ENCODE assay signal across 16 cellular contexts in genomic region chr1:155706101-155706619, GRCh38. TPM values are rescaled to one million over a fixed set of nuclear protein-coding genes. Genes with fewer than 3 reads are reported as not detected.
DNase-seq lines count a peak whose midpoint lies in the region; ATAC-seq, FAIRE-seq and TF ChIP-seq lines count a peak whose summit lies in the region.
"Had no signal": no experiment of that assay in that cellular context is flagged by ENCODE, and none has a peak within 500 bp of the region (broad histone marks: within the 10 kb centered on the region; RNA-seq: fewer than 3 reads in every experiment).

No MANE protein-coding gene starts in this region.

- H3K36me3 Mint-ChIP-seq in astrocyte (ENCODE audit: low read depth, unreplicated experiment) (no peaks in the 10 kb centered on the region), T-cell (peaks cover 2% of the 10 kb centered on the region)
- H3K36me3 Mint-ChIP-seq in activated naive CD8-positive, alpha-beta T cell treated with anti-CD3 and anti-CD28 coated beads for 36 hours, result peaks cover 18% of the 10 kb centered on the region

- H2AFZ ChIP-seq in HepG2 (ENCODE audit: low read length), result no peak overlapping the region
- no peak overlapping the region for H2AFZ ChIP-seq in astrocyte (ENCODE audit: low read depth, low read length)

- no peak for TF ChIP-seq CTCF in HepG2 (CRISPR knock-in tag; IDR thresholded peaks at IDR 0.05)
- TF ChIP-seq CTCF in right lobe of liver (IDR thresholded peaks at IDR 0.05), result no peak
- no peak for TF ChIP-seq CTCF in astrocyte (IDR thresholded peaks at IDR 0.05; ENCODE audit: insufficient read depth, low read depth, low read length)

- no peak for ATAC-seq in HepG2
- ATAC-seq in right lobe of liver, result no peak
- ATAC-seq in T-cell (replicated peaks in 1 of 4), result no peak
- ATAC-seq in GM19467 (IDR thresholded peaks at IDR 0.05; ENCODE audit: unreplicated experiment), result no peak
- ATAC-seq: activated CD4-positive, CD25-positive, alpha-beta regulatory T cell treated with anti-CD3 and anti-CD28 coated beads, Interleukin-2, amount 50 U/mL, for 24 hours; effector memory CD8-positive, alpha-beta T cell had no signal

- BruUV-seq in HepG2 (replicated peaks; lab: Mats Ljungman, UMichigan), result no TSS peak

- H3K27ac Mint-ChIP-seq in astrocyte (ENCODE audit: unreplicated experiment), result peak overlapping the region; percentile 8
- H3K27ac Mint-ChIP-seq in T-cell, result no peak overlapping the region
- no peak overlapping the region for H3K27ac Mint-ChIP-seq in activated naive CD8-positive, alpha-beta T cell treated with anti-CD3 and anti-CD28 coated beads for 36 hours

- no peak overlapping the region for H3K4me2 ChIP-seq in HepG2 (ENCODE audit: low read depth, low read length)
- H3K4me2 ChIP-seq in astrocyte (ENCODE audit: low read length), result no peak overlapping the region

- H3K27me3 ChIP-seq in HepG2 (ENCODE audit: control insufficient read depth in 1 of 2, insufficient read depth in 2 of 2, low read length in 2 of 2) (no peaks in the 10 kb centered on the region; a peak in 1 of 5 replicates), right lobe of liver (no peaks in the 10 kb centered on the region), astrocyte (ENCODE audit: insufficient read depth, low read length) (no peaks in the 10 kb centered on the region)
- H3K27me3 ChIP-seq: thyroid gland had no signal

- no peaks in the 10 kb centered on the region for H4K20me1 ChIP-seq in HepG2 (ENCODE audit: insufficient read depth, low read length)
- H4K20me1 ChIP-seq in astrocyte (ENCODE audit: insufficient read depth, low read length), result peaks cover 43% of the 10 kb centered on the region

- DNase-seq in HepG2 (ENCODE audit: low spot score) (no peak), right lobe of liver (no peak), astrocyte (ENCODE audit: low read depth) (peak; percentile 56), glomerular visceral epithelial cell (ENCODE audit: extremely low spot score) (peak; percentile 25), T-cell (no peak)
- no peak for DNase-seq in activated CD4-positive, alpha-beta T cell treated with anti-CD3 and anti-CD28 coated beads, Interleukin-2, amount 50 U/mL, for 4 hours
- no peak for DNase-seq in activated naive CD8-positive, alpha-beta T cell treated with anti-CD3 and anti-CD28 coated beads for 36 hours
- DNase-seq: amniotic stem cell; effector memory CD8-positive, alpha-beta T cell; hypothalamus; Kasumi-1; thyroid gland had no signal

- H3K79me2 ChIP-seq in HepG2 (ENCODE audit: insufficient read depth, low read length) (peaks cover 52% of the 10 kb centered on the region), astrocyte (ENCODE audit: insufficient read depth, low read length) (peaks cover 73% of the 10 kb centered on the region)

- no peaks in the 10 kb centered on the region for H3K4me1 ChIP-seq in HepG2 (ENCODE audit: insufficient read depth, low read length)
- no peaks in the 10 kb centered on the region for H3K4me1 ChIP-seq in right lobe of liver
- peaks cover 6% of the 10 kb centered on the region for H3K4me1 ChIP-seq in astrocyte (ENCODE audit: insufficient read depth, low read length)
- H3K4me1 ChIP-seq: thyroid gland had no signal

- in situ Hi-C loops in HepG2 (cut with HindIII; ENCODE audit: extremely low pct_ligation_motif_present, low pct_unique_long_range_greater_than_20kb), result no loop called here

- H3K4me1 Mint-ChIP-seq in astrocyte (ENCODE audit: low read depth, unreplicated experiment) (peaks cover 12% of the 10 kb centered on the region), T-cell (peaks cover 28 to 38% (median 36%) of the 10 kb centered on the region in 3 donors)
- H3K4me1 Mint-ChIP-seq in activated naive CD8-positive, alpha-beta T cell treated with anti-CD3 and anti-CD28 coated beads for 36 hours, result peaks cover 15% of the 10 kb centered on the region

- H3K27ac ChIP-seq in HepG2 (ENCODE audit: extremely low read length, insufficient read depth, low read length) (no peak overlapping the region), right lobe of liver (no peak overlapping the region), astrocyte (ENCODE audit: low read depth, low read length) (peak overlapping the region; percentile 44)
- H3K27ac ChIP-seq: thyroid gland had no signal

- H3K9me3 ChIP-seq in HepG2 (ENCODE audit: low read length) (no peaks in the 10 kb centered on the region), right lobe of liver (no peaks in the 10 kb centered on the region), astrocyte (ENCODE audit: insufficient read depth, low read depth, low read length) (no peaks in the 10 kb centered on the region)
- H3K9me3 ChIP-seq: thyroid gland had no signal

- H3K36me3 ChIP-seq in HepG2 (replicated peaks in 1 of 2; ENCODE audit: control insufficient read depth in 1 of 2, insufficient read depth in 2 of 2, low read length in 2 of 2), result 0 out of 5 replicates have a peak, but pooled peaks cover 1 to 4% of the 10 kb centered on the region in 2 experiments
- H3K36me3 ChIP-seq in right lobe of liver, result peaks cover 0 to 5% (median 0%) of the 10 kb centered on the region in 4 donors
- H3K36me3 ChIP-seq in astrocyte (ENCODE audit: insufficient read depth, low read length), result no peaks in the 10 kb centered on the region
- H3K36me3 ChIP-seq: thyroid gland had no signal

- POLR2A ChIA-PET in HepG2 (lab: Yijun Ruan, JAX), result no interaction called here
- POLR2A ChIA-PET in T-cell (lab: Charles Lee), result no interaction called here

- no peaks in the 10 kb centered on the region for H3K9me3 Mint-ChIP-seq in astrocyte (ENCODE audit: unreplicated experiment)
- no peaks in the 10 kb centered on the region for H3K9me3 Mint-ChIP-seq in T-cell
- H3K9me3 Mint-ChIP-seq in activated naive CD8-positive, alpha-beta T cell treated with anti-CD3 and anti-CD28 coated beads for 36 hours, result no peaks in the 10 kb centered on the region
- H3K9me3 Mint-ChIP-seq: effector memory CD8-positive, alpha-beta T cell had no signal

- TF ChIP-seq POLR2A in HepG2 (IDR thresholded peaks at IDR 0.05; ENCODE audit: insufficient read depth in 1 of 2, low read depth in 2 of 2, low read length in 2 of 2), result no peak
- TF ChIP-seq POLR2A in right lobe of liver (IDR thresholded peaks at IDR 0.05), result no peak

- TF ChIP-seq EP300 in HepG2 (IDR thresholded peaks at IDR 0.05; ENCODE audit: low read depth in 2 of 2, low read length in 2 of 2) (no peak), HepG2 (CRISPR knock-in tag; IDR thresholded peaks at IDR 0.05; ENCODE audit: borderline replicate concordance) (no peak)

- H3K27me3 Mint-ChIP-seq in astrocyte (ENCODE audit: low read depth, unreplicated experiment), result no peaks in the 10 kb centered on the region
- H3K27me3 Mint-ChIP-seq in T-cell, result no peaks in the 10 kb centered on the region
- no peaks in the 10 kb centered on the region for H3K27me3 Mint-ChIP-seq in activated naive CD8-positive, alpha-beta T cell treated with anti-CD3 and anti-CD28 coated beads for 36 hours
- H3K27me3 Mint-ChIP-seq: effector memory CD8-positive, alpha-beta T cell had no signal

- intact Hi-C loops in HepG2 (cut with micrococcal nuclease; ENCODE audit: unreplicated experiment) (no loop called here), right lobe of liver (cut with DNase I) (no loop called here)

- no peak overlapping the region for H3K4me3 ChIP-seq in HepG2 (replicated peaks in 1 of 3; ENCODE audit: insufficient read depth in 1 of 3, low read depth in 2 of 3, low read length in 3 of 3)
- no peak overlapping the region for H3K4me3 ChIP-seq in right lobe of liver
- H3K4me3 ChIP-seq in astrocyte (ENCODE audit: insufficient read depth, low read depth, low read length), result no peak overlapping the region
- H3K4me3 ChIP-seq: thyroid gland had no signal

- peak overlapping the region; percentile 27 for H3K4me3 Mint-ChIP-seq in astrocyte (ENCODE audit: unreplicated experiment)
- H3K4me3 Mint-ChIP-seq in T-cell, result no peak overlapping the region
- H3K4me3 Mint-ChIP-seq in activated naive CD8-positive, alpha-beta T cell treated with anti-CD3 and anti-CD28 coated beads for 36 hours, result no peak overlapping the region
- H3K4me3 Mint-ChIP-seq: effector memory CD8-positive, alpha-beta T cell had no signal

- CTCF ChIA-PET in HepG2 (lab: Yijun Ruan, JAX; ENCODE audit: low intra/inter-chr PET ratio, low total read pairs), result no interaction called here
- CTCF ChIA-PET in T-cell (lab: Charles Lee), result interaction anchor here in 1 of 2 donors (0.6 kb wide), 1 partner anchor 170 kb away, joined by 4 read pairs; no protein-coding TSS in a partner anchor

- H3K9ac ChIP-seq in HepG2 (ENCODE audit: insufficient read depth, low read depth, low read length) (no peak overlapping the region), astrocyte (ENCODE audit: low read length) (no peak overlapping the region)

- no peak for FAIRE-seq in HepG2 (lab: Jason Lieb, UNC)
- FAIRE-seq in astrocyte (lab: Jason Lieb, UNC), result no peak
- FAIRE-seq: A204.1, D721Med had no signal

- no peak for TF ChIP-seq RAD21 in HepG2 (CRISPR knock-in tag; IDR thresholded peaks at IDR 0.05)

- WGBS in HepG2 (ENCODE audit: low lambda C conversion rate), result 92% methylated on average over 7 of the region's 7 CpGs
- WGBS in right lobe of liver (ENCODE audit: insufficient coverage, low coverage, low lambda C conversion rate, missing lambda C conversion rate), result 100% methylated on average over 6 of the region's 7 CpGs

RNA-seq across cellular contexts. Expression of gene DAP3, which starts 17.3 kb away (rescaled TPM):
- total RNA-seq in HepG2 (2016; rRNA removed; fragmentation: Illumina TruSeq; extraction: Trizol), result 133 and 153 TPM in 2 replicates
- 76.4 and 78.3 TPM in 2 replicates for total RNA-seq in HepG2 (2016; cell fraction: cytosol; rRNA removed; fragmentation: Illumina TruSeq; extraction: Trizol; ENCODE audit: low read depth)
- total RNA-seq in HepG2 (2016; cell fraction: insoluble cytoplasmic fraction; rRNA removed; fragmentation: Illumina TruSeq; extraction: Trizol), result 131 and 149 TPM in 2 replicates
- 125 and 128 TPM in 2 replicates for total RNA-seq in HepG2 (2016; cell fraction: membrane; rRNA removed; fragmentation: Illumina TruSeq; extraction: Trizol)
- total RNA-seq in HepG2 (2016; cell fraction: nucleus; rRNA removed; fragmentation: Illumina TruSeq; extraction: Trizol), result 85.3 and 87.5 TPM in 2 replicates
- polyA plus RNA-seq in HepG2 (2011; rRNA removed), result 123 and 129 TPM in 2 replicates
- polyA plus RNA-seq in HepG2 (2011; cell fraction: cytosol; rRNA removed), result 110 and 124 TPM in 2 replicates
- 81.2 and 89.4 TPM in 2 replicates for polyA plus RNA-seq in HepG2 (2011; cell fraction: nucleus; rRNA removed)
- polyA plus RNA-seq in HepG2 (2012), result 102 and 105 TPM in 2 replicates
- polyA plus RNA-seq in HepG2 (2016; cell fraction: cytosol; fragmentation: Illumina TruSeq; extraction: Trizol; ENCODE audit: low read depth), result 74.8 and 88.6 TPM in 2 replicates
- polyA plus RNA-seq in HepG2 (2016; cell fraction: insoluble cytoplasmic fraction; fragmentation: Illumina TruSeq; extraction: Trizol; ENCODE audit: low read depth), result 170 TPM in 2 replicates
- 103 and 106 TPM in 2 replicates for polyA plus RNA-seq in HepG2 (2016; cell fraction: membrane; fragmentation: Illumina TruSeq; extraction: Trizol; ENCODE audit: low read depth)
- 170 and 180 TPM in 2 replicates for polyA plus RNA-seq in HepG2 (2016; cell fraction: nucleus; fragmentation: Illumina TruSeq; extraction: Trizol; ENCODE audit: insufficient read depth, low read depth)
- polyA minus RNA-seq in HepG2 (2011; rRNA and poly(A)+ RNA removed; ENCODE audit: low replicate concordance), result 121 and 292 TPM in 2 replicates
- polyA minus RNA-seq in HepG2 (2011; cell fraction: cytosol; rRNA and poly(A)+ RNA removed), result 66.4 and 67.5 TPM in 2 replicates
- polyA minus RNA-seq in HepG2 (2011; cell fraction: nucleus; rRNA and poly(A)+ RNA removed), result 105 and 137 TPM in 2 replicates
- total RNA-seq in right lobe of liver, result 100 to 1,000 TPM in 2 of 6 experiments, 10 to 100 TPM in 4; 53.9 to 136 (median 65.7) TPM
- 101 and 108 TPM in 2 replicates for total RNA-seq in astrocyte
- 100 to 1,000 TPM; 112 to 140 (median 133) TPM for total RNA-seq in T-cell
- total RNA-seq in activated naive CD8-positive, alpha-beta T cell treated with anti-CD3 and anti-CD28 coated beads for 36 hours, result 100 to 1,000 TPM; 148 to 151 TPM

RNA-seq across cellular contexts. Expression of gene YY1AP1, which starts 17.6 kb away (rescaled TPM):
- 28.5 and 33.9 TPM in 2 replicates for total RNA-seq in HepG2 (2016; rRNA removed; fragmentation: Illumina TruSeq; extraction: Trizol)
- 158 and 165 TPM in 2 replicates for total RNA-seq in HepG2 (2016; cell fraction: cytosol; rRNA removed; fragmentation: Illumina TruSeq; extraction: Trizol; ENCODE audit: low read depth)
- 27.8 and 28.0 TPM in 2 replicates for total RNA-seq in HepG2 (2016; cell fraction: insoluble cytoplasmic fraction; rRNA removed; fragmentation: Illumina TruSeq; extraction: Trizol)
- 38.7 and 52.1 TPM in 2 replicates for total RNA-seq in HepG2 (2016; cell fraction: membrane; rRNA removed; fragmentation: Illumina TruSeq; extraction: Trizol)
- total RNA-seq in HepG2 (2016; cell fraction: nucleus; rRNA removed; fragmentation: Illumina TruSeq; extraction: Trizol), result 24.4 and 25.8 TPM in 2 replicates
- 58.3 and 69.4 TPM in 2 replicates for polyA plus RNA-seq in HepG2 (2011; rRNA removed)
- polyA plus RNA-seq in HepG2 (2011; cell fraction: cytosol; rRNA removed), result 44.0 and 71.4 TPM in 2 replicates
- 54.4 and 59.2 TPM in 2 replicates for polyA plus RNA-seq in HepG2 (2011; cell fraction: nucleus; rRNA removed)
- polyA plus RNA-seq in HepG2 (2012), result 28.7 and 30.1 TPM in 2 replicates
- polyA plus RNA-seq in HepG2 (2016; cell fraction: cytosol; fragmentation: Illumina TruSeq; extraction: Trizol; ENCODE audit: low read depth), result 6.7 and 6.8 TPM in 2 replicates
- 43.4 and 51.4 TPM in 2 replicates for polyA plus RNA-seq in HepG2 (2016; cell fraction: insoluble cytoplasmic fraction; fragmentation: Illumina TruSeq; extraction: Trizol; ENCODE audit: low read depth)
- 18.2 and 18.4 TPM in 2 replicates for polyA plus RNA-seq in HepG2 (2016; cell fraction: membrane; fragmentation: Illumina TruSeq; extraction: Trizol; ENCODE audit: low read depth)
- 64.0 and 67.4 TPM in 2 replicates for polyA plus RNA-seq in HepG2 (2016; cell fraction: nucleus; fragmentation: Illumina TruSeq; extraction: Trizol; ENCODE audit: insufficient read depth, low read depth)
- 40.5 and 74.2 TPM in 2 replicates for polyA minus RNA-seq in HepG2 (2011; rRNA and poly(A)+ RNA removed; ENCODE audit: low replicate concordance)
- 25.3 and 29.9 TPM in 2 replicates for polyA minus RNA-seq in HepG2 (2011; cell fraction: cytosol; rRNA and poly(A)+ RNA removed)
- polyA minus RNA-seq in HepG2 (2011; cell fraction: nucleus; rRNA and poly(A)+ RNA removed), result 33.9 and 68.1 TPM in 2 replicates
- 10 to 100 TPM; 24.3 to 37.2 (median 28.9) TPM for total RNA-seq in right lobe of liver
- total RNA-seq in astrocyte, result 40.0 and 42.3 TPM in 2 replicates
- total RNA-seq in T-cell, result 10 to 100 TPM; 75.8 to 88.3 (median 85.0) TPM
- 10 to 100 TPM; 66.8 to 67.0 TPM for total RNA-seq in activated naive CD8-positive, alpha-beta T cell treated with anti-CD3 and anti-CD28 coated beads for 36 hours

Comparison
In these comparisons a context has a peak if more than half of its experiments do, and no peak if none do; other contexts are left out.
1. DNase-seq: peak in astrocyte (single experiment) and glomerular visceral epithelial cell (single experiment); none in HepG2 (single experiment), right lobe of liver (0 of 3), activated CD4-positive, alpha-beta T cell treated with anti-CD3 and anti-CD28 coated beads, Interleukin-2, amount 50 U/mL, for 4 hours (0 of 2), T-cell (0 of 34) and activated naive CD8-positive, alpha-beta T cell treated with anti-CD3 and anti-CD28 coated beads for 36 hours (single experiment).